Comparison of ENCODE assay signal across 2 cellular contexts in genomic region chr12:79423560-79423959, GRCh38.
TF ChIP-seq lines count a peak whose summit lies in the region.

No MANE protein-coding gene starts in this region.

TF ChIP-seq in SK-N-SH, 30 proteins besides CTCF, POLR2A, EP300 and RAD21 (continued from another document):
- TF ChIP-seq, protein P1, sequence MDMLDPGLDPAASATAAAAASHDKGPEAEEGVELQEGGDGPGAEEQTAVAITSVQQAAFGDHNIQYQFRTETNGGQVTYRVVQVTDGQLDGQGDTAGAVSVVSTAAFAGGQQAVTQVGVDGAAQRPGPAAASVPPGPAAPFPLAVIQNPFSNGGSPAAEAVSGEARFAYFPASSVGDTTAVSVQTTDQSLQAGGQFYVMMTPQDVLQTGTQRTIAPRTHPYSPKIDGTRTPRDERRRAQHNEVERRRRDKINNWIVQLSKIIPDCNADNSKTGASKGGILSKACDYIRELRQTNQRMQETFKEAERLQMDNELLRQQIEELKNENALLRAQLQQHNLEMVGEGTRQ (IDR thresholded peaks at IDR 0.05; ENCODE audit: borderline replicate concordance, low read depth, low read length), result no peak
- no peak for TF ChIP-seq MEF2A (IDR thresholded peaks at IDR 0.05; ENCODE audit: borderline replicate concordance, low read depth)
- TF ChIP-seq NFIC (IDR thresholded peaks at IDR 0.05; ENCODE audit: borderline replicate concordance), result no peak
- no peak for TF ChIP-seq JUND (IDR thresholded peaks at IDR 0.05)
- no peak for TF ChIP-seq RFX5 (IDR thresholded peaks at IDR 0.05; ENCODE audit: low read length)
- no peak for TF ChIP-seq POLR2AphosphoS5 (IDR thresholded peaks at IDR 0.05; ENCODE audit: low read depth, low read length)
- TF ChIP-seq, protein P2, sequence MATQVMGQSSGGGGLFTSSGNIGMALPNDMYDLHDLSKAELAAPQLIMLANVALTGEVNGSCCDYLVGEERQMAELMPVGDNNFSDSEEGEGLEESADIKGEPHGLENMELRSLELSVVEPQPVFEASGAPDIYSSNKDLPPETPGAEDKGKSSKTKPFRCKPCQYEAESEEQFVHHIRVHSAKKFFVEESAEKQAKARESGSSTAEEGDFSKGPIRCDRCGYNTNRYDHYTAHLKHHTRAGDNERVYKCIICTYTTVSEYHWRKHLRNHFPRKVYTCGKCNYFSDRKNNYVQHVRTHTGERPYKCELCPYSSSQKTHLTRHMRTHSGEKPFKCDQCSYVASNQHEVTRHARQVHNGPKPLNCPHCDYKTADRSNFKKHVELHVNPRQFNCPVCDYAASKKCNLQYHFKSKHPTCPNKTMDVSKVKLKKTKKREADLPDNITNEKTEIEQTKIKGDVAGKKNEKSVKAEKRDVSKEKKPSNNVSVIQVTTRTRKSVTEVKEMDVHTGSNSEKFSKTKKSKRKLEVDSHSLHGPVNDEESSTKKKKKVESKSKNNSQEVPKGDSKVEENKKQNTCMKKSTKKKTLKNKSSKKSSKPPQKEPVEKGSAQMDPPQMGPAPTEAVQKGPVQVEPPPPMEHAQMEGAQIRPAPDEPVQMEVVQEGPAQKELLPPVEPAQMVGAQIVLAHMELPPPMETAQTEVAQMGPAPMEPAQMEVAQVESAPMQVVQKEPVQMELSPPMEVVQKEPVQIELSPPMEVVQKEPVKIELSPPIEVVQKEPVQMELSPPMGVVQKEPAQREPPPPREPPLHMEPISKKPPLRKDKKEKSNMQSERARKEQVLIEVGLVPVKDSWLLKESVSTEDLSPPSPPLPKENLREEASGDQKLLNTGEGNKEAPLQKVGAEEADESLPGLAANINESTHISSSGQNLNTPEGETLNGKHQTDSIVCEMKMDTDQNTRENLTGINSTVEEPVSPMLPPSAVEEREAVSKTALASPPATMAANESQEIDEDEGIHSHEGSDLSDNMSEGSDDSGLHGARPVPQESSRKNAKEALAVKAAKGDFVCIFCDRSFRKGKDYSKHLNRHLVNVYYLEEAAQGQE (IDR thresholded peaks at IDR 0.05; ENCODE audit: low read depth, low read length), result no peak

TF ChIP-seq in SK-N-SH treated with all-trans-retinoic acid at 6 μM for 48 hours, 23 proteins besides CTCF, POLR2A, EP300 and RAD21 (continued from another document):
- TF ChIP-seq CREB5 (CRISPR knock-in tag; IDR thresholded peaks at IDR 0.05; ENCODE audit: low read depth) (no peak), TSHZ2 (CRISPR knock-in tag; IDR thresholded peaks at IDR 0.05) (no peak), ESRRG (CRISPR knock-in tag; IDR thresholded peaks at IDR 0.05) (no peak), ZFP30 (CRISPR knock-in tag; IDR thresholded peaks at IDR 0.05) (no peak), ZNF70 (CRISPR knock-in tag; IDR thresholded peaks at IDR 0.05) (no peak), ZNF565 (CRISPR knock-in tag; conservative IDR thresholded peaks at IDR 0.05; ENCODE audit: low read depth) (no peak)
- TF ChIP-seq, protein P3, sequence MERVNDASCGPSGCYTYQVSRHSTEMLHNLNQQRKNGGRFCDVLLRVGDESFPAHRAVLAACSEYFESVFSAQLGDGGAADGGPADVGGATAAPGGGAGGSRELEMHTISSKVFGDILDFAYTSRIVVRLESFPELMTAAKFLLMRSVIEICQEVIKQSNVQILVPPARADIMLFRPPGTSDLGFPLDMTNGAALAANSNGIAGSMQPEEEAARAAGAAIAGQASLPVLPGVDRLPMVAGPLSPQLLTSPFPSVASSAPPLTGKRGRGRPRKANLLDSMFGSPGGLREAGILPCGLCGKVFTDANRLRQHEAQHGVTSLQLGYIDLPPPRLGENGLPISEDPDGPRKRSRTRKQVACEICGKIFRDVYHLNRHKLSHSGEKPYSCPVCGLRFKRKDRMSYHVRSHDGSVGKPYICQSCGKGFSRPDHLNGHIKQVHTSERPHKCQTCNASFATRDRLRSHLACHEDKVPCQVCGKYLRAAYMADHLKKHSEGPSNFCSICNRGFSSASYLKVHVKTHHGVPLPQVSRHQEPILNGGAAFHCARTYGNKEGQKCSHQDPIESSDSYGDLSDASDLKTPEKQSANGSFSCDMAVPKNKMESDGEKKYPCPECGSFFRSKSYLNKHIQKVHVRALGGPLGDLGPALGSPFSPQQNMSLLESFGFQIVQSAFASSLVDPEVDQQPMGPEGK (CRISPR knock-in tag; IDR thresholded peaks at IDR 0.05; ENCODE audit: borderline replicate concordance), result no peak
